ENCODE assay signal across 8 cellular contexts in the genomic region with DNA sequence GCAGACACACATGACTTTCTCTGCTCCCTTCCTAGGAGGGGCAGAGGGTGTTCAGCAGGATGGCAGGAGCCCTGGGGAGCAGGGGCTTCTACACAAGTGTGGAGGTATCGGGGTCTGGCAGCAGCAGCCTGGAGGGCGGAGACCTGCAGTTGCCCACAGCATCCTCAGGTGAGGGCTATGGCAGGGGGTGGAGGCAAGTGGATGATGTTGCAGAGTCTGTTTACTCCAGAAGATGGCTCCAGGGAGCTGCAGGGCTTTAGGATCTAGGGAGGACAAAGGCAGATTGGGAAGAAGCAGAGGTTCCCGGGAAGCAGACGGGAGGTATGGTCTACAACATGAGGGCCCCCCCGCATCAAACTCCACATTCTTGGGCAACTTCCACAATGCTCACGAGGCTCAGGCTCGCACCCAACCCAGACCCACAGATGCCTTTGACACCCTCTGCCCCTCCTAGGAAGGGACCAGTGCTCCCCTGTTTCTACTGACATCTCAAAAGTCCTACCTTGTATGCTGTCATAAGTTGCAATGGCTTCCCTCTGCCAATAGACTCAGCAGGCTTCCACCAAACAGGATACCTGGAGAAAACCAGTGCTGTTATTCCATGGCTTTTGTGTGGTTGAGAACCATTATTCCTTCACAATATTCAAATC. TPM values are rescaled to one million over a fixed set of nuclear protein-coding genes. Genes with fewer than 3 reads are reported as not detected.
A peak's percentile ranks its signal among the peaks of the same experiment; 100 is the strongest.
DNase-seq lines count a peak whose midpoint lies in the region; ATAC-seq and TF ChIP-seq lines count a peak whose summit lies in the region.

No MANE protein-coding gene starts in this region.

- TF ChIP-seq POLR2A in Peyer's patch (IDR thresholded peaks at IDR 0.05) = no peak

- peak; percentile 61 for TF ChIP-seq RAD21 in SK-N-SH (IDR thresholded peaks at IDR 0.05; ENCODE audit: low read length)

- peak; percentile 45 for DNase-seq in DMS53 treated with DMSO at 0.1 percent for 48 hours (lab: John Stamatoyannopoulos, UW; ENCODE audit: unreplicated experiment)
- DNase-seq in SK-N-SH = peak; percentile 50
- DNase-seq in left kidney (ENCODE audit: low read depth, low spot score) = peak; percentile 55
- no peak for DNase-seq in SKM-1 (lab: John Stamatoyannopoulos, UW; ENCODE audit: unreplicated experiment)
- no peak for DNase-seq in Peyer's patch

- ATAC-seq in GM19324 (IDR thresholded peaks at IDR 0.05; ENCODE audit: low FRiP score, unreplicated experiment) = no peak
- ATAC-seq in HG03460 (IDR thresholded peaks at IDR 0.05; ENCODE audit: unreplicated experiment) = no peak

- H4K20me1 ChIP-seq in Loucy (ENCODE audit: insufficient read depth, low read length, poor library complexity, severe bottlenecking) (no peaks in the 10 kb centered on the region), SK-N-SH (ENCODE audit: insufficient read depth) (no peaks in the 10 kb centered on the region)

- WGBS in SK-N-SH (ENCODE audit: low lambda C conversion rate) = 36% methylated on average over 7 of the region's 7 CpGs

- H3K9me2 ChIP-seq in Loucy (replicated peaks; ENCODE audit: low read depth, low read length) = no peaks in the 10 kb centered on the region
- H3K9me2 ChIP-seq in SK-N-SH = no peaks in the 10 kb centered on the region

- H3K36me3 ChIP-seq in Loucy (ENCODE audit: insufficient read depth, low read length) (no peaks in the 10 kb centered on the region), SK-N-SH (replicated peaks in 1 of 2; ENCODE audit: control insufficient read depth in 1 of 2, insufficient read depth in 2 of 2, low read length in 1 of 2) (no peaks in the 10 kb centered on the region), Peyer's patch (no peaks in the 10 kb centered on the region)

- H3K9ac ChIP-seq in Loucy (ENCODE audit: low read depth, low read length, poor library complexity, severe bottlenecking) (no peak overlapping the region), SK-N-SH (no peak overlapping the region)

- no peak overlapping the region for H3K27ac ChIP-seq in SK-N-SH (ENCODE audit: low read depth in 2 of 2, low read length in 1 of 2)
- no peak overlapping the region for H3K27ac ChIP-seq in Peyer's patch

- no peak overlapping the region for H3K4me2 ChIP-seq in Loucy (ENCODE audit: low read depth, low read length, poor library complexity, severe bottlenecking)
- no peak overlapping the region for H3K4me2 ChIP-seq in SK-N-SH

- CTCF ChIA-PET in SK-N-SH (lab: Yijun Ruan, JAX) = interaction anchor here (1.0 to 1.6 kb wide), 2 partner anchors 9 to 12 kb away, joined by 3 to 5 read pairs; a partner anchor contains a TSS

- H2AFZ ChIP-seq in Loucy (ENCODE audit: low read length) (no peak overlapping the region), SK-N-SH (ENCODE audit: low read depth) (no peak overlapping the region)

- H3K4me1 ChIP-seq in Loucy (ENCODE audit: insufficient read depth, low read length, poor library complexity, severe bottlenecking) (no peaks in the 10 kb centered on the region), SK-N-SH (ENCODE audit: control insufficient read depth in 1 of 2, insufficient read depth in 2 of 2, low read depth in 1 of 2, low read length in 1 of 2) (no peaks in the 10 kb centered on the region), Peyer's patch (no peaks in the 10 kb centered on the region)

- H3K4me3 ChIP-seq in Loucy (ENCODE audit: low read length, poor library complexity, severe bottlenecking) (no peak overlapping the region), SK-N-SH (ENCODE audit: low read depth in 2 of 2, low read length in 1 of 2) (no peak overlapping the region), Peyer's patch (no peak overlapping the region)

- no peak for TF ChIP-seq EP300 in SK-N-SH (IDR thresholded peaks at IDR 0.05; ENCODE audit: borderline replicate concordance in 1 of 2, low read depth in 1 of 2, low read length in 1 of 2)

- H3K9me3 ChIP-seq in Loucy (ENCODE audit: insufficient read depth, low read depth, low read length) = no peaks in the 10 kb centered on the region
- H3K9me3 ChIP-seq in SK-N-SH = no peaks in the 10 kb centered on the region
- no peaks in the 10 kb centered on the region for H3K9me3 ChIP-seq in Peyer's patch

- H3K79me2 ChIP-seq in Loucy (ENCODE audit: insufficient read depth, low read length) = no peaks in the 10 kb centered on the region
- no peaks in the 10 kb centered on the region for H3K79me2 ChIP-seq in SK-N-SH (ENCODE audit: insufficient read depth)

- H3F3A ChIP-seq in Loucy (ENCODE audit: low read depth) = no peaks in the 10 kb centered on the region
- no peaks in the 10 kb centered on the region for H3F3A ChIP-seq in SK-N-SH (replicated peaks; ENCODE audit: insufficient read depth)

- TF ChIP-seq CTCF in Loucy (conservative IDR thresholded peaks at IDR 0.05; ENCODE audit: low read length) = peak; percentile 31
- peak; percentile 55 for TF ChIP-seq CTCF in SK-N-SH (IDR thresholded peaks at IDR 0.05)
- TF ChIP-seq CTCF in Peyer's patch (IDR thresholded peaks at IDR 0.05) = peak in 2 of 6 experiments; percentile 32 to 44

- H3K27me3 ChIP-seq in Loucy (ENCODE audit: insufficient read depth, low read length, poor library complexity, severe bottlenecking) (no peaks in the 10 kb centered on the region), SK-N-SH (ENCODE audit: insufficient read depth) (peaks cover 9% of the 10 kb centered on the region; the same call in 1 of the 2 replicates), Peyer's patch (no peaks in the 10 kb centered on the region)

- POLR2A ChIA-PET in SK-N-SH (lab: Yijun Ruan, JAX) = no interaction called here

TF ChIP-seq in SK-N-SH, 30 proteins besides CTCF, POLR2A, EP300 and RAD21:
- TF ChIP-seq SMC3 (IDR thresholded peaks at IDR 0.05; ENCODE audit: low read depth, low read length) = peak; percentile 44
- no peak for TF ChIP-seq YY1 (IDR thresholded peaks at IDR 0.05; ENCODE audit: low read depth)

RNA-seq across cellular contexts. Expression of a gene that starts 12.0 kb away (rescaled TPM):
- polyA plus RNA-seq in SK-N-SH (2012; rRNA removed) = 0.06 and 0.12 TPM in 2 replicates
- 0.10 and 0.15 TPM in 2 replicates for polyA plus RNA-seq in SK-N-SH (2012; cell fraction: cytosol; rRNA removed)
- 0.08 and 0.45 TPM in 2 replicates for polyA plus RNA-seq in SK-N-SH (2012; cell fraction: nucleus; rRNA removed)
- 10 to 100 TPM in 1 of 4 donors, under 1 TPM in 2, not detected in 1; 0.47 to 37.1 (median 0.54) TPM for total RNA-seq in Peyer's patch

RNA-seq across cellular contexts. Expression of a gene that starts 19.6 kb away (rescaled TPM):
- polyA plus RNA-seq in SK-N-SH (2012; rRNA removed) = 12.0 and 14.3 TPM in 2 replicates
- polyA plus RNA-seq in SK-N-SH (2012; cell fraction: cytosol; rRNA removed) = 16.0 and 18.2 TPM in 2 replicates
- polyA plus RNA-seq in SK-N-SH (2012; cell fraction: nucleus; rRNA removed) = 11.3 and 13.5 TPM in 2 replicates
- total RNA-seq in Peyer's patch = 10 to 100 TPM; 14.4 to 29.7 (median 16.1) TPM

Comparison
In these comparisons a context has a peak if more than half of its experiments do, and no peak if none do; other contexts are left out.
1. DNase-seq: peak in DMS53 treated with DMSO at 0.1 percent for 48 hours (single experiment), SK-N-SH (single experiment) and left kidney (single experiment); none in SKM-1 (single experiment) and Peyer's patch (0 of 3).